35 cellular contexts compared by ENCODE assay signal in the genomic region with DNA sequence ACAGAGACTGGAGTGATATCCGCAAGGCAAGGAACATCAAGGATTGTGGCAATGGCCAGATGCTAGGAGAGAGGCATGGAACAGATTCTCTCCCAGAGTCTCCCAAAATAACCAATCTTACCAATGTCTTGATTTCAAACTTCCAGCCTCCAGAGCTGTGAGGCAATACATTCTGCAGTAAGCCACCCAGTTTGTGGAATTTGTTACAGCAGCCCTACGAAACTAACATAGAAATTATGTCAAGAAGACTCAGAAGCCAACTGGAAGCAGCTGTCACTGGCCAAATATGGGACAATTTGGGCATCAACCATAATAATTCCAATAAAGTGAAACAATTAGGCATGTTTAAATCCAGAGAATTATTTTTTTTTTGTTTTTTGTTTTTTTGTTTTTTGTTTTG.
"Had no signal": no experiment of that assay in that cellular context is flagged by ENCODE, and none has a peak within 500 bp of the region (broad histone marks: within the 10 kb centered on the region; RNA-seq: fewer than 3 reads in every experiment).

No MANE protein-coding gene starts in this region.

- DNase-seq: Karpas-422, Kasumi-1, KG1, MG63, MM.1S, MV-4-11, NCI-H1048, NCI-H1092, NCI-H1092 treated with DMSO at 0.1 percent for 48 hours, NCI-H1105, NCI-H1105 treated with DMSO at 0.1 percent for 48 hours, NCI-H1417, NCI-H1417 treated with DMSO at 0.1 percent for 48 hours, NCI-H1436, NCI-H1436 treated with DMSO at 0.1 percent for 48 hours, NCI-H146, NCI-H1694, NCI-H1694 treated with DMSO at 0.1 percent for 48 hours, NCI-H187, NCI-H187 treated with DMSO at 0.1 percent for 48 hours, NCI-H1930, NCI-H2029, NCI-H2029 treated with DMSO at 0.1 percent for 48 hours, NCI-H2081, NCI-H2081 treated with DMSO at 0.1 percent for 48 hours, NCI-H2107, NCI-H2171, NCI-H2171 treated with DMSO at 0.1 percent for 48 hours, NCI-H2227 treated with DMSO at 0.1 percent for 48 hours, NCI-H226, NCI-H345, NCI-H446, NCI-H446 treated with DMSO at 0.1 percent for 48 hours, NCI-H510A had no signal

- H3K4me2 ChIP-seq: KMS-11 had no signal

- H3K4me3 ChIP-seq: MG63 had no signal

- H3K27ac ChIP-seq: KMS-11 had no signal

- H3K9ac ChIP-seq: KMS-11 had no signal

- H3K27me3 ChIP-seq: MG63 had no signal

- H3K36me3 ChIP-seq: MG63 had no signal

- H3K9me3 ChIP-seq: MG63 had no signal
